Comparison of ENCODE assay signal across 1 cellular context in the genomic region with DNA sequence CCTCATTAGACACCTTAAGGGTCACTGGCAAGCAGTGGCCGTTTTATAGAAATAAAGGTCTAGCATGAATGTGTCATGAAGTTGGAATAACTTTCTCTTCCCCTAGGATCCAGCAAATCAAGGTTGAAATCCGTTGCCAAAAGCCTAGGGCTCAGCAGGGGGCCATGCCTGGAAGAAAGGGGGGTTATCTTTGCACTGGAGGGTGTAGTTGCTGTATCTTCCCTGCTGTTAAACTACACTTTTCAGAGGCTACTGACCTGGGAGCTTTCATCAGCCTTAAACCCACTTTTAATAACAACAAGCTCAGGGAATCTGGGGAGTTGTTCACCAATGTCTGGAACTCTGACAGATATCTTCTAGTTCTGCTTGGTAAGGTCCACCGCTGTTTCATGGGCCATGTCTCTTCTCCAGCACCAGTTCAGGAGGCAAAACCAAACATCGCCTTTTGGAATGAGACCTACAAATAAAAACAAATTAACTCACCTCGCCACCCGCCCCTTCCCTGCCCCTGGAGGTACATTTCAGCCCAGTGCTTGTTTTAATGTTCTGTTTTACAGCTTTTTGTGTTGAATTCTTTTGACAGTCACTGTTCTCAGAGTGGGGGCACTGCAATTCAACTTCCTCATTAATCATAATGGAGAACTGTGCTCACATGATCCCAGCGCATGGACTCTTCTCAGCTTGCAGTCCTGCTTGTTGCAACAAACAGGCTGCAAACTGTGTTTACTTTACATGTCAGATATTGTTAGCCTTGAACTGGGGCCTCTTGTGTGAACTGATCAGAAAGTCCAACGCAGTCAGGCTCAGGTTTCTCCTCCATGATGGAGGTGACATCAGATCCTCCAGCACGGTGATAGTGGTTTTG.
TF ChIP-seq lines count a peak whose summit lies in the region.

No MANE protein-coding gene starts in this region.

TF ChIP-seq in HepG2, 621 proteins besides CTCF, POLR2A, EP300 and RAD21 (continued from another document and continues in another):
- TF ChIP-seq, protein P1, sequence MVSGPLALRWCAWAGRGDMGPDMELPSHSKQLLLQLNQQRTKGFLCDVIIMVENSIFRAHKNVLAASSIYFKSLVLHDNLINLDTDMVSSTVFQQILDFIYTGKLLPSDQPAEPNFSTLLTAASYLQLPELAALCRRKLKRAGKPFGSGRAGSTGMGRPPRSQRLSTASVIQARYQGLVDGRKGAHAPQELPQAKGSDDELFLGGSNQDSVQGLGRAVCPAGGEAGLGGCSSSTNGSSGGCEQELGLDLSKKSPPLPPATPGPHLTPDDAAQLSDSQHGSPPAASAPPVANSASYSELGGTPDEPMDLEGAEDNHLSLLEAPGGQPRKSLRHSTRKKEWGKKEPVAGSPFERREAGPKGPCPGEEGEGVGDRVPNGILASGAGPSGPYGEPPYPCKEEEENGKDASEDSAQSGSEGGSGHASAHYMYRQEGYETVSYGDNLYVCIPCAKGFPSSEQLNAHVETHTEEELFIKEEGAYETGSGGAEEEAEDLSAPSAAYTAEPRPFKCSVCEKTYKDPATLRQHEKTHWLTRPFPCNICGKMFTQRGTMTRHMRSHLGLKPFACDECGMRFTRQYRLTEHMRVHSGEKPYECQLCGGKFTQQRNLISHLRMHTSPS (CRISPR knock-in tag; IDR thresholded peaks at IDR 0.05; ENCODE audit: low read depth), result no peak
- TF ChIP-seq SMARCC2 (IDR thresholded peaks at IDR 0.05) (no peak), ZNF749 (CRISPR knock-in tag; IDR thresholded peaks at IDR 0.05; ENCODE audit: borderline replicate concordance) (no peak), PAX8 (CRISPR knock-in tag; IDR thresholded peaks at IDR 0.05; ENCODE audit: borderline replicate concordance) (no peak), TRIM24 (CRISPR knock-in tag; IDR thresholded peaks at IDR 0.05) (peak; percentile 41; the same call in 1 of the 2 replicates), ZNF615 (CRISPR knock-in tag; IDR thresholded peaks at IDR 0.05; ENCODE audit: borderline replicate concordance) (no peak), ZNF720 (CRISPR knock-in tag; IDR thresholded peaks at IDR 0.05) (no peak), ZC3H4 (CRISPR knock-in tag; IDR thresholded peaks at IDR 0.05; ENCODE audit: borderline replicate concordance) (no peak), ADNP (CRISPR knock-in tag; IDR thresholded peaks at IDR 0.05) (no peak), ZNF841 (CRISPR knock-in tag; IDR thresholded peaks at IDR 0.05; ENCODE audit: borderline replicate concordance) (no peak), ZBTB20 (CRISPR knock-in tag; IDR thresholded peaks at IDR 0.05; ENCODE audit: borderline replicate concordance, low read depth) (peak; percentile 79; the same call in 1 of the 2 replicates), JDP2 (CRISPR knock-in tag; IDR thresholded peaks at IDR 0.05; ENCODE audit: borderline replicate concordance) (no peak), KAT8 (CRISPR knock-in tag; IDR thresholded peaks at IDR 0.05) (peak; percentile 86), ZBTB3 (CRISPR knock-in tag; IDR thresholded peaks at IDR 0.05; ENCODE audit: borderline replicate concordance, low read depth) (no peak), ZNF850 (CRISPR knock-in tag; conservative IDR thresholded peaks at IDR 0.05) (no peak), ZNF781 (CRISPR knock-in tag; IDR thresholded peaks at IDR 0.05; ENCODE audit: borderline replicate concordance, not compliant biosample characterization) (no peak), PCBP1 (IDR thresholded peaks at IDR 0.05; ENCODE audit: borderline replicate concordance, low read depth, low read length) (no peak), ZNF121 (CRISPR knock-in tag; IDR thresholded peaks at IDR 0.05) (peak; percentile 22; the same call in 1 of the 2 replicates), FOXK2 (IDR thresholded peaks at IDR 0.05) (peak; percentile 30; the same call in 1 of the 2 replicates), TARDBP (CRISPR knock-in tag; IDR thresholded peaks at IDR 0.05) (no peak; the same call in 1 of the 2 replicates), MATR3 (CRISPR knock-in tag; IDR thresholded peaks at IDR 0.05) (no peak), SCMH1 (CRISPR knock-in tag; IDR thresholded peaks at IDR 0.05; ENCODE audit: borderline replicate concordance) (no peak), SMARCE1 (IDR thresholded peaks at IDR 0.05; ENCODE audit: borderline replicate concordance) (no peak), ZMYM4 (CRISPR knock-in tag; IDR thresholded peaks at IDR 0.05) (peak; percentile 90), ZNF235 (CRISPR knock-in tag; IDR thresholded peaks at IDR 0.05; ENCODE audit: borderline replicate concordance) (no peak), ZNF660 (CRISPR knock-in tag; IDR thresholded peaks at IDR 0.05; ENCODE audit: borderline replicate concordance, low read depth) (no peak), RBM39 (IDR thresholded peaks at IDR 0.05; ENCODE audit: low read depth, low read length, poor library complexity, severe bottlenecking) (no peak), CREB1 (IDR thresholded peaks at IDR 0.05) (peak; percentile 58), CREB1 (CRISPR knock-in tag; IDR thresholded peaks at IDR 0.05) (peak; percentile 51; the same call in 1 of the 2 replicates), ZSCAN25 (CRISPR knock-in tag; IDR thresholded peaks at IDR 0.05) (peak; percentile 68; the same call in 1 of the 2 replicates), CHCHD3 (CRISPR knock-in tag; IDR thresholded peaks at IDR 0.05) (no peak), ATF1 (CRISPR knock-in tag; IDR thresholded peaks at IDR 0.05) (no peak)
- TF ChIP-seq, protein P2, sequence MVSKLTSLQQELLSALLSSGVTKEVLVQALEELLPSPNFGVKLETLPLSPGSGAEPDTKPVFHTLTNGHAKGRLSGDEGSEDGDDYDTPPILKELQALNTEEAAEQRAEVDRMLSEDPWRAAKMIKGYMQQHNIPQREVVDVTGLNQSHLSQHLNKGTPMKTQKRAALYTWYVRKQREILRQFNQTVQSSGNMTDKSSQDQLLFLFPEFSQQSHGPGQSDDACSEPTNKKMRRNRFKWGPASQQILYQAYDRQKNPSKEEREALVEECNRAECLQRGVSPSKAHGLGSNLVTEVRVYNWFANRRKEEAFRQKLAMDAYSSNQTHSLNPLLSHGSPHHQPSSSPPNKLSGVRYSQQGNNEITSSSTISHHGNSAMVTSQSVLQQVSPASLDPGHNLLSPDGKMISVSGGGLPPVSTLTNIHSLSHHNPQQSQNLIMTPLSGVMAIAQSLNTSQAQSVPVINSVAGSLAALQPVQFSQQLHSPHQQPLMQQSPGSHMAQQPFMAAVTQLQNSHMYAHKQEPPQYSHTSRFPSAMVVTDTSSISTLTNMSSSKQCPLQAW (CRISPR knock-in tag; IDR thresholded peaks at IDR 0.05), result peak; percentile 81
- TF ChIP-seq, protein P3, sequence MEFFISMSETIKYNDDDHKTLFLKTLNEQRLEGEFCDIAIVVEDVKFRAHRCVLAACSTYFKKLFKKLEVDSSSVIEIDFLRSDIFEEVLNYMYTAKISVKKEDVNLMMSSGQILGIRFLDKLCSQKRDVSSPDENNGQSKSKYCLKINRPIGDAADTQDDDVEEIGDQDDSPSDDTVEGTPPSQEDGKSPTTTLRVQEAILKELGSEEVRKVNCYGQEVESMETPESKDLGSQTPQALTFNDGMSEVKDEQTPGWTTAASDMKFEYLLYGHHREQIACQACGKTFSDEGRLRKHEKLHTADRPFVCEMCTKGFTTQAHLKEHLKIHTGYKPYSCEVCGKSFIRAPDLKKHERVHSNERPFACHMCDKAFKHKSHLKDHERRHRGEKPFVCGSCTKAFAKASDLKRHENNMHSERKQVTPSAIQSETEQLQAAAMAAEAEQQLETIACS (CRISPR knock-in tag; IDR thresholded peaks at IDR 0.05), result no peak
- TF ChIP-seq, protein P4, sequence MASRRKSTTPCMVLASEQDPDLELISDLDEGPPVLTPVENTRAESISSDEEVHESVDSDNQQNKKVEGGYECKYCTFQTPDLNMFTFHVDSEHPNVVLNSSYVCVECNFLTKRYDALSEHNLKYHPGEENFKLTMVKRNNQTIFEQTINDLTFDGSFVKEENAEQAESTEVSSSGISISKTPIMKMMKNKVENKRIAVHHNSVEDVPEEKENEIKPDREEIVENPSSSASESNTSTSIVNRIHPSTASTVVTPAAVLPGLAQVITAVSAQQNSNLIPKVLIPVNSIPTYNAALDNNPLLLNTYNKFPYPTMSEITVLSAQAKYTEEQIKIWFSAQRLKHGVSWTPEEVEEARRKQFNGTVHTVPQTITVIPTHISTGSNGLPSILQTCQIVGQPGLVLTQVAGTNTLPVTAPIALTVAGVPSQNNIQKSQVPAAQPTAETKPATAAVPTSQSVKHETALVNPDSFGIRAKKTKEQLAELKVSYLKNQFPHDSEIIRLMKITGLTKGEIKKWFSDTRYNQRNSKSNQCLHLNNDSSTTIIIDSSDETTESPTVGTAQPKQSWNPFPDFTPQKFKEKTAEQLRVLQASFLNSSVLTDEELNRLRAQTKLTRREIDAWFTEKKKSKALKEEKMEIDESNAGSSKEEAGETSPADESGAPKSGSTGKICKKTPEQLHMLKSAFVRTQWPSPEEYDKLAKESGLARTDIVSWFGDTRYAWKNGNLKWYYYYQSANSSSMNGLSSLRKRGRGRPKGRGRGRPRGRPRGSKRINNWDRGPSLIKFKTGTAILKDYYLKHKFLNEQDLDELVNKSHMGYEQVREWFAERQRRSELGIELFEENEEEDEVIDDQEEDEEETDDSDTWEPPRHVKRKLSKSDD (CRISPR knock-in tag; IDR thresholded peaks at IDR 0.05; ENCODE audit: low read depth), result no peak; the same call in 1 of the 2 replicates
- TF ChIP-seq, protein P5, sequence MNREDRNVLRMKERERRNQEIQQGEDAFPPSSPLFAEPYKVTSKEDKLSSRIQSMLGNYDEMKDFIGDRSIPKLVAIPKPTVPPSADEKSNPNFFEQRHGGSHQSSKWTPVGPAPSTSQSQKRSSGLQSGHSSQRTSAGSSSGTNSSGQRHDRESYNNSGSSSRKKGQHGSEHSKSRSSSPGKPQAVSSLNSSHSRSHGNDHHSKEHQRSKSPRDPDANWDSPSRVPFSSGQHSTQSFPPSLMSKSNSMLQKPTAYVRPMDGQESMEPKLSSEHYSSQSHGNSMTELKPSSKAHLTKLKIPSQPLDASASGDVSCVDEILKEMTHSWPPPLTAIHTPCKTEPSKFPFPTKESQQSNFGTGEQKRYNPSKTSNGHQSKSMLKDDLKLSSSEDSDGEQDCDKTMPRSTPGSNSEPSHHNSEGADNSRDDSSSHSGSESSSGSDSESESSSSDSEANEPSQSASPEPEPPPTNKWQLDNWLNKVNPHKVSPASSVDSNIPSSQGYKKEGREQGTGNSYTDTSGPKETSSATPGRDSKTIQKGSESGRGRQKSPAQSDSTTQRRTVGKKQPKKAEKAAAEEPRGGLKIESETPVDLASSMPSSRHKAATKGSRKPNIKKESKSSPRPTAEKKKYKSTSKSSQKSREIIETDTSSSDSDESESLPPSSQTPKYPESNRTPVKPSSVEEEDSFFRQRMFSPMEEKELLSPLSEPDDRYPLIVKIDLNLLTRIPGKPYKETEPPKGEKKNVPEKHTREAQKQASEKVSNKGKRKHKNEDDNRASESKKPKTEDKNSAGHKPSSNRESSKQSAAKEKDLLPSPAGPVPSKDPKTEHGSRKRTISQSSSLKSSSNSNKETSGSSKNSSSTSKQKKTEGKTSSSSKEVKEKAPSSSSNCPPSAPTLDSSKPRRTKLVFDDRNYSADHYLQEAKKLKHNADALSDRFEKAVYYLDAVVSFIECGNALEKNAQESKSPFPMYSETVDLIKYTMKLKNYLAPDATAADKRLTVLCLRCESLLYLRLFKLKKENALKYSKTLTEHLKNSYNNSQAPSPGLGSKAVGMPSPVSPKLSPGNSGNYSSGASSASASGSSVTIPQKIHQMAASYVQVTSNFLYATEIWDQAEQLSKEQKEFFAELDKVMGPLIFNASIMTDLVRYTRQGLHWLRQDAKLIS (CRISPR knock-in tag; IDR thresholded peaks at IDR 0.05), result no peak
- TF ChIP-seq, protein P6, sequence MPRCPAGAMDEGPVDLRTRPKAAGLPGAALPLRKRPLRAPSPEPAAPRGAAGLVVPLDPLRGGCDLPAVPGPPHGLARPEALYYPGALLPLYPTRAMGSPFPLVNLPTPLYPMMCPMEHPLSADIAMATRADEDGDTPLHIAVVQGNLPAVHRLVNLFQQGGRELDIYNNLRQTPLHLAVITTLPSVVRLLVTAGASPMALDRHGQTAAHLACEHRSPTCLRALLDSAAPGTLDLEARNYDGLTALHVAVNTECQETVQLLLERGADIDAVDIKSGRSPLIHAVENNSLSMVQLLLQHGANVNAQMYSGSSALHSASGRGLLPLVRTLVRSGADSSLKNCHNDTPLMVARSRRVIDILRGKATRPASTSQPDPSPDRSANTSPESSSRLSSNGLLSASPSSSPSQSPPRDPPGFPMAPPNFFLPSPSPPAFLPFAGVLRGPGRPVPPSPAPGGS (CRISPR knock-in tag; IDR thresholded peaks at IDR 0.05), result 0 out of 2 replicates have a peak, but pooled peaks have one; percentile 41
- TF ChIP-seq, protein P7, sequence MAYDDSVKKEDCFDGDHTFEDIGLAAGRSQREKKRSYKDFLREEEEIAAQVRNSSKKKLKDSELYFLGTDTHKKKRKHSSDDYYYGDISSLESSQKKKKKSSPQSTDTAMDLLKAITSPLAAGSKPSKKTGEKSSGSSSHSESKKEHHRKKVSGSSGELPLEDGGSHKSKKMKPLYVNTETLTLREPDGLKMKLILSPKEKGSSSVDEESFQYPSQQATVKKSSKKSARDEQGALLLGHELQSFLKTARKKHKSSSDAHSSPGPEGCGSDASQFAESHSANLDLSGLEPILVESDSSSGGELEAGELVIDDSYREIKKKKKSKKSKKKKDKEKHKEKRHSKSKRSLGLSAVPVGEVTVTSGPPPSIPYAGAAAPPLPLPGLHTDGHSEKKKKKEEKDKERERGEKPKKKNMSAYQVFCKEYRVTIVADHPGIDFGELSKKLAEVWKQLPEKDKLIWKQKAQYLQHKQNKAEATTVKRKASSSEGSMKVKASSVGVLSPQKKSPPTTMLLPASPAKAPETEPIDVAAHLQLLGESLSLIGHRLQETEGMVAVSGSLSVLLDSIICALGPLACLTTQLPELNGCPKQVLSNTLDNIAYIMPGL (CRISPR knock-in tag; IDR thresholded peaks at IDR 0.05; ENCODE audit: borderline replicate concordance in 1 of 2, low read depth in 1 of 2), result no peak
- TF ChIP-seq, protein P8, sequence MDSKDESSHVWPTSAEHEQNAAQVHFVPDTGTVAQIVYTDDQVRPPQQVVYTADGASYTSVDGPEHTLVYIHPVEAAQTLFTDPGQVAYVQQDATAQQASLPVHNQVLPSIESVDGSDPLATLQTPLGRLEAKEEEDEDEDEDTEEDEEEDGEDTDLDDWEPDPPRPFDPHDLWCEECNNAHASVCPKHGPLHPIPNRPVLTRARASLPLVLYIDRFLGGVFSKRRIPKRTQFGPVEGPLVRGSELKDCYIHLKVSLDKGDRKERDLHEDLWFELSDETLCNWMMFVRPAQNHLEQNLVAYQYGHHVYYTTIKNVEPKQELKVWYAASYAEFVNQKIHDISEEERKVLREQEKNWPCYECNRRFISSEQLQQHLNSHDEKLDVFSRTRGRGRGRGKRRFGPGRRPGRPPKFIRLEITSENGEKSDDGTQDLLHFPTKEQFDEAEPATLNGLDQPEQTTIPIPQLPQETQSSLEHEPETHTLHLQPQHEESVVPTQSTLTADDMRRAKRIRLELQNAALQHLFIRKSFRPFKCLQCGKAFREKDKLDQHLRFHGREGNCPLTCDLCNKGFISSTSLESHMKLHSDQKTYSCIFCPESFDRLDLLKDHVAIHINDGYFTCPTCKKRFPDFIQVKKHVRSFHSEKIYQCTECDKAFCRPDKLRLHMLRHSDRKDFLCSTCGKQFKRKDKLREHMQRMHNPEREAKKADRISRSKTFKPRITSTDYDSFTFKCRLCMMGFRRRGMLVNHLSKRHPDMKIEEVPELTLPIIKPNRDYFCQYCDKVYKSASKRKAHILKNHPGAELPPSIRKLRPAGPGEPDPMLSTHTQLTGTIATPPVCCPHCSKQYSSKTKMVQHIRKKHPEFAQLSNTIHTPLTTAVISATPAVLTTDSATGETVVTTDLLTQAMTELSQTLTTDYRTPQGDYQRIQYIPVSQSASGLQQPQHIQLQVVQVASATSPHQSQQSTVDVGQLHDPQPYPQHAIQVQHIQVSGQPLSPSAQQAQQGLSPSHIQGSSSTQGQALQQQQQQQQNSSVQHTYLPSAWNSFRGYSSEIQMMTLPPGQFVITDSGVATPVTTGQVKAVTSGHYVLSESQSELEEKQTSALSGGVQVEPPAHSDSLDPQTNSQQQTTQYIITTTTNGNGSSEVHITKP (CRISPR knock-in tag; IDR thresholded peaks at IDR 0.05; ENCODE audit: low read depth), result peak; percentile 67; the same call in 1 of the 2 replicates
